In genomic region chr1:109772658-109773202, GRCh38 we compare ENCODE assay signal across 20 cellular contexts. TPM values are rescaled to one million over a fixed set of nuclear protein-coding genes. Genes with fewer than 3 reads are reported as not detected.
DNase-seq lines count a peak whose midpoint lies in the region; ATAC-seq and TF ChIP-seq lines count a peak whose summit lies in the region.
"Had no signal": no experiment of that assay in that cellular context is flagged by ENCODE, and none has a peak within 500 bp of the region (broad histone marks: within the 10 kb centered on the region; RNA-seq: fewer than 3 reads in every experiment).

No MANE protein-coding gene starts in this region.

- WGBS in right lobe of liver (ENCODE audit: insufficient coverage, low coverage, low lambda C conversion rate, missing lambda C conversion rate) = 67% methylated on average over 1 of the region's 6 CpGs
- 92 to 100% (median 96%) methylated on average over 4 to 6 of the region's 6 CpGs for WGBS in spleen, 5 donors

- TF ChIP-seq POLR2A in right lobe of liver (IDR thresholded peaks at IDR 0.05) = no peak
- no peak for TF ChIP-seq POLR2A in spleen (IDR thresholded peaks at IDR 0.05)

- H3K4me3 Mint-ChIP-seq in T-helper 17 cell (no peak overlapping the region), osteocyte (ENCODE audit: unreplicated experiment) (no peak overlapping the region)
- H3K4me3 Mint-ChIP-seq in effector memory CD8-positive, alpha-beta T cell = no peak overlapping the region
- H3K4me3 Mint-ChIP-seq: CD8-positive, alpha-beta T cell had no signal

- H3K27me3 ChIP-seq in right lobe of liver (no peaks in the 10 kb centered on the region), spleen (replicated peaks in 1 of 7) (peaks cover 0 to 6% (median 0%) of the 10 kb centered on the region in 7 donors)
- H3K27me3 ChIP-seq: BE2C had no signal

- ATAC-seq in T-helper 17 cell (no peak), right lobe of liver (no peak)
- no peak for ATAC-seq in effector memory CD8-positive, alpha-beta T cell (replicated peaks)
- ATAC-seq: CD8-positive, alpha-beta T cell had no signal

- DNase-seq in T-helper 17 cell = no peak
- no peak for DNase-seq in effector memory CD8-positive, alpha-beta T cell
- DNase-seq in right lobe of liver = peak in 2 of 3 donors; percentile 35 to 37
- DNase-seq in spleen = peak; percentile 62
- no peak for DNase-seq in SHP77 (lab: John Stamatoyannopoulos, UW)
- no peak for DNase-seq in osteocyte (ENCODE audit: extremely low spot score, unreplicated experiment)
- no peak for DNase-seq in activated naive CD4-positive, alpha-beta T cell (lab: John Stamatoyannopoulos, UW)
- DNase-seq in activated CD8-positive, alpha-beta memory T cell treated with anti-CD3 and anti-CD28 coated beads, Interleukin-2, amount 50 U/mL, for 4 hours = no peak
- DNase-seq: BE2C; CD8-positive, alpha-beta T cell; DND-41; GDM1; HCEC 1CT; MV-4-11; NCI-H146; NCI-H226; NCI-H526 treated with DMSO at 0.1 percent for 48 hours; RPMI8226 had no signal

- H3K4me1 ChIP-seq in right lobe of liver (no peaks in the 10 kb centered on the region), spleen (peaks cover 0 to 27% (median 12%) of the 10 kb centered on the region in 6 donors)

- H3K4me3 ChIP-seq in right lobe of liver (no peak overlapping the region), spleen (no peak overlapping the region)

- no peaks in the 10 kb centered on the region for H3K9me3 Mint-ChIP-seq in effector memory CD8-positive, alpha-beta T cell
- no peaks in the 10 kb centered on the region for H3K9me3 Mint-ChIP-seq in osteocyte (ENCODE audit: unreplicated experiment)
- H3K9me3 Mint-ChIP-seq: CD8-positive, alpha-beta T cell had no signal

- intact Hi-C loops in right lobe of liver (cut with DNase I) = loop anchor here (5.0 to 10.0 kb wide), 2 partner anchors 130 to 228 kb away; partner anchors contain the start of gene GNAI3 (in 1 of the 2)
- intact Hi-C loops in spleen (cut with DNase I; ENCODE audit: low total_unique reads) = loop anchor here (5.0 kb wide), 1 partner anchor 130 kb away; no protein-coding TSS in a partner anchor

- peaks cover 20% of the 10 kb centered on the region for H3K27me3 Mint-ChIP-seq in T-helper 17 cell
- H3K27me3 Mint-ChIP-seq in effector memory CD8-positive, alpha-beta T cell = peaks cover 11 to 37% of the 10 kb centered on the region in 2 donors
- no peaks in the 10 kb centered on the region for H3K27me3 Mint-ChIP-seq in osteocyte (ENCODE audit: unreplicated experiment)

- no peaks in the 10 kb centered on the region for H3K9me3 ChIP-seq in T-helper 17 cell (ENCODE audit: control insufficient read depth, low read length, poor library complexity, severe bottlenecking)
- no peaks in the 10 kb centered on the region for H3K9me3 ChIP-seq in right lobe of liver
- no peaks in the 10 kb centered on the region for H3K9me3 ChIP-seq in spleen
- H3K9me3 ChIP-seq: BE2C had no signal

- H3K27ac Mint-ChIP-seq in T-helper 17 cell = peak overlapping the region; percentile 61
- peak overlapping the region; percentile 14 to 78 for H3K27ac Mint-ChIP-seq in effector memory CD8-positive, alpha-beta T cell
- no peak overlapping the region for H3K27ac Mint-ChIP-seq in osteocyte (ENCODE audit: unreplicated experiment)
- H3K27ac Mint-ChIP-seq: CD8-positive, alpha-beta T cell had no signal

- H3K36me3 Mint-ChIP-seq in T-helper 17 cell (ENCODE audit: low read depth) = peaks cover 5% of the 10 kb centered on the region
- no peaks in the 10 kb centered on the region for H3K36me3 Mint-ChIP-seq in effector memory CD8-positive, alpha-beta T cell (ENCODE audit: insufficient read depth)
- no peaks in the 10 kb centered on the region for H3K36me3 Mint-ChIP-seq in osteocyte (ENCODE audit: unreplicated experiment)
- H3K36me3 Mint-ChIP-seq: CD8-positive, alpha-beta T cell had no signal

- H3K27ac ChIP-seq in right lobe of liver = no peak overlapping the region
- H3K27ac ChIP-seq in spleen = no peak overlapping the region

- H3K36me3 ChIP-seq in right lobe of liver (no peaks in the 10 kb centered on the region), spleen (no peaks in the 10 kb centered on the region)
- H3K36me3 ChIP-seq: BE2C had no signal

- TF ChIP-seq CTCF in right lobe of liver (IDR thresholded peaks at IDR 0.05) (no peak), spleen (IDR thresholded peaks at IDR 0.05 in 8 of 11, conservative IDR thresholded peaks at IDR 0.05 in 3 of 11) (no peak), osteocyte (IDR thresholded peaks at IDR 0.05) (no peak)

- H3K4me1 Mint-ChIP-seq in T-helper 17 cell = peaks cover 17% of the 10 kb centered on the region
- peaks cover 6 to 12% of the 10 kb centered on the region in 2 donors for H3K4me1 Mint-ChIP-seq in effector memory CD8-positive, alpha-beta T cell (ENCODE audit: low read depth in 2 of 2)
- peaks cover 12% of the 10 kb centered on the region for H3K4me1 Mint-ChIP-seq in osteocyte (ENCODE audit: unreplicated experiment)

RNA-seq across cellular contexts. Expression of gene EPS8L3, which starts 9.0 kb away (rescaled TPM):
- total RNA-seq in T-helper 17 cell (not detected), right lobe of liver (1 to 10 TPM in 3 of 6 experiments, not detected in 3; 3.2 to 4.7 (median 3.3) TPM), spleen (1 to 10 TPM in 1 of 7 donors, not detected in 6; 1.2 TPM), osteocyte (not detected in 2 replicates)
- polyA plus RNA-seq in spleen = not detected
- total RNA-seq: CD8-positive, alpha-beta T cell; OCI-LY7 had no signal
- polyA plus RNA-seq: AG04450 had no signal

RNA-seq across cellular contexts. Expression of gene GSTM3, which starts 31.9 kb away (rescaled TPM):
- 1 to 10 TPM; 5.6 to 7.8 TPM for total RNA-seq in T-helper 17 cell
- 10 to 100 TPM in 3 of 6 experiments, 1 to 10 TPM in 3; 1.2 to 19.2 (median 10.6) TPM for total RNA-seq in right lobe of liver
- 10 to 100 TPM in 6 of 7 donors, 1 to 10 TPM in 1; 8.9 to 42.4 (median 21.9) TPM for total RNA-seq in spleen
- polyA plus RNA-seq in spleen = 10 to 100 TPM; 11.2 to 44.0 (median 16.9) TPM
- total RNA-seq in osteocyte = 33.9 and 41.4 TPM in 2 replicates
- total RNA-seq: OCI-LY7 had no signal

Comparison
In these comparisons a context has a peak if more than half of its experiments do, and no peak if none do; other contexts are left out.
1. DNase-seq: peak in right lobe of liver (2 of 3) and spleen (single experiment); none in T-helper 17 cell (0 of 3), effector memory CD8-positive, alpha-beta T cell (0 of 3), SHP77 (0 of 2), osteocyte (single experiment), activated naive CD4-positive, alpha-beta T cell (0 of 4) and activated CD8-positive, alpha-beta memory T cell treated with anti-CD3 and anti-CD28 coated beads, Interleukin-2, amount 50 U/mL, for 4 hours (single experiment).